Comparison of ENCODE assay signal across 9 cellular contexts in the genomic region with DNA sequence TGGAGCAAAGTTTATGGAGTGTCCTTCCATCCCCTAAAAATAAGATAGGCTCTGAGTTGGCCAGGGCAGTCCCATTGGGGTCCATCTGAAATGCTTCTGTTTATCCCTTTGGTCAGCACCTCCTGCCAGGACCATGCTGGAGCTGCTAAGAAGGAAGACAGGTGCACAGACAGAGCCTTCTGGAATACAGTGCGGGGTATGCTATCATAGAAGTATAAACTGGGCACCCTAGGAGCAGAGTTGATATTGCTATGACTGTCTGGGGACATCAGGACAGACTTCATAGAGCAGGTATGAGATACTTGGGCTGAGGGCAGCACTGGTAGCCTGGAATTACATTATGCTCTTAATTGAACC.
DNase-seq lines count a peak whose midpoint lies in the region; ATAC-seq, FAIRE-seq and TF ChIP-seq lines count a peak whose summit lies in the region.
"Had no signal": no experiment of that assay in that cellular context is flagged by ENCODE, and none has a peak within 500 bp of the region (broad histone marks: within the 10 kb centered on the region; RNA-seq: fewer than 3 reads in every experiment).

No MANE protein-coding gene starts in this region.

- no peak for TF ChIP-seq POLR2A in esophagus squamous epithelium (IDR thresholded peaks at IDR 0.05)

- intact Hi-C loops in esophagus squamous epithelium (cut with DNase I): no loop called here

- DNase-seq in DND-41 (no peak), esophagus squamous epithelium (lab: John Stamatoyannopoulos, UW) (no peak), small intestine (no peak), DMS 273 treated with DMSO at 0.1 percent for 48 hours (lab: John Stamatoyannopoulos, UW) (no peak), NCI-H2171 (lab: John Stamatoyannopoulos, UW) (no peak)
- DNase-seq: Karpas-422 had no signal

- no peak overlapping the region for H3K4me3 ChIP-seq in DND-41 (ENCODE audit: low read depth in 1 of 2, low read length in 2 of 2)
- H3K4me3 ChIP-seq in esophagus squamous epithelium: no peak overlapping the region
- no peak overlapping the region for H3K4me3 ChIP-seq in small intestine (ENCODE audit: low read depth in 1 of 2, low read length in 2 of 2)
- H3K4me3 ChIP-seq: dorsolateral prefrontal cortex had no signal

- peaks cover 15% of the 10 kb centered on the region; the same call in 1 of the 2 replicates for H4K20me1 ChIP-seq in DND-41 (ENCODE audit: insufficient read depth, low read length)

- H3K36me3 ChIP-seq in DND-41 (ENCODE audit: insufficient read depth, low read length) (peaks cover 52% of the 10 kb centered on the region), esophagus squamous epithelium (peaks cover 0 to 7% (median 0%) of the 10 kb centered on the region in 3 donors), small intestine (ENCODE audit: control insufficient read depth in 2 of 2, insufficient read depth in 2 of 2, low read length in 2 of 2) (peaks cover 0 to 6% of the 10 kb centered on the region in 2 donors)

- H2AFZ ChIP-seq in DND-41 (ENCODE audit: low read depth, low read length): no peak overlapping the region

- ATAC-seq in DND-41 (ENCODE audit: insufficient read depth, low read depth) (no peak), SK-N-SH treated with all-trans-retinoic acid at 6 μM for 48 hours (peak; percentile 2; the same call in 1 of the 3 replicates), HG02623 (IDR thresholded peaks at IDR 0.05; ENCODE audit: unreplicated experiment) (no peak)

- 100% methylated on average over 1 of the region's 1 CpG; no CpG with 5 or more reads in 1 of the 2 donors for WGBS in esophagus squamous epithelium, 2 donors
- 96 to 100% (median 98%) methylated on average over 1 of the region's 1 CpG for WGBS in small intestine, 3 donors

- no peak overlapping the region for H3K4me2 ChIP-seq in DND-41 (ENCODE audit: insufficient read depth, low read length)

- peaks cover 7% of the 10 kb centered on the region for H3K79me2 ChIP-seq in DND-41 (ENCODE audit: insufficient read depth, low read length)

- no peak for TF ChIP-seq CTCF in DND-41 (IDR thresholded peaks at IDR 0.05; ENCODE audit: borderline replicate concordance, extremely low read depth, low read length, poor library complexity, severe bottlenecking)
- TF ChIP-seq CTCF in esophagus squamous epithelium (IDR thresholded peaks at IDR 0.05): no peak

- H3K27me3 ChIP-seq in DND-41 (ENCODE audit: insufficient read depth, low read length, poor library complexity) (no peaks in the 10 kb centered on the region), esophagus squamous epithelium (no peaks in the 10 kb centered on the region), small intestine (ENCODE audit: control insufficient read depth in 2 of 2, insufficient read depth in 2 of 2, low read length in 2 of 2) (no peaks in the 10 kb centered on the region)
- H3K27me3 ChIP-seq: dorsolateral prefrontal cortex had no signal

- H3K4me1 ChIP-seq in DND-41 (ENCODE audit: insufficient read depth, low read length) (peaks cover 32% of the 10 kb centered on the region), esophagus squamous epithelium (peaks cover 43 to 64% (median 49%) of the 10 kb centered on the region in 3 donors), small intestine (ENCODE audit: control insufficient read depth in 2 of 2, insufficient read depth in 1 of 2, low read depth in 1 of 2, low read length in 1 of 2) (peaks cover 27 to 40% of the 10 kb centered on the region in 2 donors)

- no peak overlapping the region for H3K9ac ChIP-seq in DND-41 (ENCODE audit: low read depth, low read length)

- peak overlapping the region; percentile 36 for H3K27ac ChIP-seq in DND-41 (ENCODE audit: low read length)
- H3K27ac ChIP-seq in esophagus squamous epithelium: peak overlapping the region; percentile 84 to 93 (median 88)
- H3K27ac ChIP-seq in small intestine (ENCODE audit: low read depth in 1 of 2, low read length in 1 of 2): peak overlapping the region; percentile 45 to 88

- no peaks in the 10 kb centered on the region for H3K9me3 ChIP-seq in DND-41 (ENCODE audit: insufficient read depth, low read length, severe bottlenecking)
- H3K9me3 ChIP-seq in esophagus squamous epithelium: no peaks in the 10 kb centered on the region
- no peaks in the 10 kb centered on the region for H3K9me3 ChIP-seq in small intestine (ENCODE audit: control insufficient read depth, low read depth)

- no peak for FAIRE-seq in small intestine (lab: Jason Lieb, UNC)

TF ChIP-seq in SK-N-SH treated with all-trans-retinoic acid at 6 μM for 48 hours, 23 proteins besides CTCF, POLR2A, EP300 and RAD21:
- no peak for TF ChIP-seq PPARA (CRISPR knock-in tag; IDR thresholded peaks at IDR 0.05; ENCODE audit: borderline replicate concordance)
- TF ChIP-seq GLIS3 (CRISPR knock-in tag; IDR thresholded peaks at IDR 0.05): no peak
- no peak for TF ChIP-seq ISL1 (CRISPR knock-in tag; IDR thresholded peaks at IDR 0.05)
- no peak for TF ChIP-seq CSDC2 (CRISPR knock-in tag; IDR thresholded peaks at IDR 0.05)
- TF ChIP-seq ZC3H10 (CRISPR knock-in tag; IDR thresholded peaks at IDR 0.05): no peak
- TF ChIP-seq ZNF70 (CRISPR knock-in tag; IDR thresholded peaks at IDR 0.05): no peak
- TF ChIP-seq OSR1 (CRISPR knock-in tag; IDR thresholded peaks at IDR 0.05): no peak
- no peak for TF ChIP-seq RARB (CRISPR knock-in tag; IDR thresholded peaks at IDR 0.05)
- no peak for TF ChIP-seq TSHZ2 (CRISPR knock-in tag; IDR thresholded peaks at IDR 0.05)
- TF ChIP-seq BACH2 (CRISPR knock-in tag; IDR thresholded peaks at IDR 0.05; ENCODE audit: borderline replicate concordance): no peak
- TF ChIP-seq ARNTL (CRISPR knock-in tag; IDR thresholded peaks at IDR 0.05; ENCODE audit: borderline replicate concordance, low read depth): no peak
- TF ChIP-seq, protein P1, sequence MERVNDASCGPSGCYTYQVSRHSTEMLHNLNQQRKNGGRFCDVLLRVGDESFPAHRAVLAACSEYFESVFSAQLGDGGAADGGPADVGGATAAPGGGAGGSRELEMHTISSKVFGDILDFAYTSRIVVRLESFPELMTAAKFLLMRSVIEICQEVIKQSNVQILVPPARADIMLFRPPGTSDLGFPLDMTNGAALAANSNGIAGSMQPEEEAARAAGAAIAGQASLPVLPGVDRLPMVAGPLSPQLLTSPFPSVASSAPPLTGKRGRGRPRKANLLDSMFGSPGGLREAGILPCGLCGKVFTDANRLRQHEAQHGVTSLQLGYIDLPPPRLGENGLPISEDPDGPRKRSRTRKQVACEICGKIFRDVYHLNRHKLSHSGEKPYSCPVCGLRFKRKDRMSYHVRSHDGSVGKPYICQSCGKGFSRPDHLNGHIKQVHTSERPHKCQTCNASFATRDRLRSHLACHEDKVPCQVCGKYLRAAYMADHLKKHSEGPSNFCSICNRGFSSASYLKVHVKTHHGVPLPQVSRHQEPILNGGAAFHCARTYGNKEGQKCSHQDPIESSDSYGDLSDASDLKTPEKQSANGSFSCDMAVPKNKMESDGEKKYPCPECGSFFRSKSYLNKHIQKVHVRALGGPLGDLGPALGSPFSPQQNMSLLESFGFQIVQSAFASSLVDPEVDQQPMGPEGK (CRISPR knock-in tag; IDR thresholded peaks at IDR 0.05; ENCODE audit: borderline replicate concordance): no peak
- no peak for TF ChIP-seq ZNF565 (CRISPR knock-in tag; conservative IDR thresholded peaks at IDR 0.05; ENCODE audit: low read depth)
- no peak for TF ChIP-seq ESRRG (CRISPR knock-in tag; IDR thresholded peaks at IDR 0.05)
- TF ChIP-seq ZFP30 (CRISPR knock-in tag; IDR thresholded peaks at IDR 0.05): no peak
- TF ChIP-seq, protein P2, sequence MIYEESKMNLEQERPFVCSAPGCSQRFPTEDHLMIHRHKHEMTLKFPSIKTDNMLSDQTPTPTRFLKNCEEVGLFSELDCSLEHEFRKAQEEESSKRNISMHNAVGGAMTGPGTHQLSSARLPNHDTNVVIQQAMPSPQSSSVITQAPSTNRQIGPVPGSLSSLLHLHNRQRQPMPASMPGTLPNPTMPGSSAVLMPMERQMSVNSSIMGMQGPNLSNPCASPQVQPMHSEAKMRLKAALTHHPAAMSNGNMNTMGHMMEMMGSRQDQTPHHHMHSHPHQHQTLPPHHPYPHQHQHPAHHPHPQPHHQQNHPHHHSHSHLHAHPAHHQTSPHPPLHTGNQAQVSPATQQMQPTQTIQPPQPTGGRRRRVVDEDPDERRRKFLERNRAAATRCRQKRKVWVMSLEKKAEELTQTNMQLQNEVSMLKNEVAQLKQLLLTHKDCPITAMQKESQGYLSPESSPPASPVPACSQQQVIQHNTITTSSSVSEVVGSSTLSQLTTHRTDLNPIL (CRISPR knock-in tag; IDR thresholded peaks at IDR 0.05; ENCODE audit: low read depth): no peak

Comparison
In these comparisons a context has a peak if more than half of its experiments do, and no peak if none do; other contexts are left out.
1. H3K27ac ChIP-seq: peak in every context shown above with its lines; median percentile 88 in esophagus squamous epithelium; 66 in small intestine; 36 in DND-41.